In genomic region chr19:1130801-1131717, GRCh38 we compare ENCODE assay signal across 8 cellular contexts. TPM values are rescaled to one million over a fixed set of nuclear protein-coding genes. Genes with fewer than 3 reads are reported as not detected.
DNase-seq lines count a peak whose midpoint lies in the region; ATAC-seq and TF ChIP-seq lines count a peak whose summit lies in the region.

No MANE protein-coding gene starts in this region.

- H3K4me3 ChIP-seq in duodenal mucosa (ENCODE audit: low read depth in 1 of 2, low read length in 2 of 2) (peak overlapping the region; percentile 71 to 75), neuron (ENCODE audit: low read length) (peak overlapping the region; percentile 53), BE2C (ENCODE audit: low read depth, low read length) (no peak overlapping the region)

- H3K27ac ChIP-seq in duodenal mucosa (ENCODE audit: low read depth, low read length): peak overlapping the region; percentile 84

- POLR2A ChIA-PET in GM10248 (lab: Yijun Ruan, JAX): interaction anchor here (0.5 to 1.4 kb wide), 5 partner anchors 16 to 225 kb away, joined by 3 to 7 read pairs (median 4); no protein-coding TSS in a partner anchor

- ATAC-seq in HG03439 (IDR thresholded peaks at IDR 0.05; ENCODE audit: unreplicated experiment): no peak

- in situ Hi-C loops in KBM-7 (cut with MboI; ENCODE audit: low pct_unique_long_range_greater_than_20kb, low sequenced_read_pairs): no loop called here

- H3K9ac ChIP-seq in duodenal mucosa (ENCODE audit: low read depth in 1 of 2, low read length in 2 of 2): peak overlapping the region; percentile 70 to 73

- CTCF ChIA-PET in GM10248 (lab: Yijun Ruan, JAX): interaction anchor here (1.1 to 2.4 kb wide), 8 partner anchors 10 to 92 kb away, joined by 3 to 18 read pairs (median 3); no protein-coding TSS in a partner anchor

- no peaks in the 10 kb centered on the region for H3K27me3 ChIP-seq in duodenal mucosa (ENCODE audit: control insufficient read depth in 1 of 2, insufficient read depth in 2 of 2, low read length in 2 of 2)
- no peaks in the 10 kb centered on the region for H3K27me3 ChIP-seq in neuron (ENCODE audit: insufficient read depth, low read length)
- no peaks in the 10 kb centered on the region for H3K27me3 ChIP-seq in BE2C

- H3K9me3 ChIP-seq in duodenal mucosa (ENCODE audit: control insufficient read depth in 1 of 2, low read length in 2 of 2) (no peaks in the 10 kb centered on the region), neuron (ENCODE audit: low read length) (no peaks in the 10 kb centered on the region), BE2C (no peaks in the 10 kb centered on the region)

- H3K36me3 ChIP-seq in duodenal mucosa (ENCODE audit: control insufficient read depth in 1 of 2, insufficient read depth in 2 of 2, low read length in 2 of 2): peaks cover 10 to 17% of the 10 kb centered on the region in 2 donors
- H3K36me3 ChIP-seq in neuron (ENCODE audit: insufficient read depth, low read length): no peaks in the 10 kb centered on the region
- peaks cover 14% of the 10 kb centered on the region for H3K36me3 ChIP-seq in BE2C

- DNase-seq in GM10248 (ENCODE audit: extremely low spot score) (peak; percentile 50), T-helper 9 cell (peak; percentile 35), BE2C (no peak), COR-L47 (lab: John Stamatoyannopoulos, UW) (no peak), KBM-7 (no peak)

- H3K4me1 ChIP-seq in duodenal mucosa (ENCODE audit: control insufficient read depth in 1 of 2, insufficient read depth in 2 of 2, low read length in 2 of 2) (peaks cover 38 to 51% of the 10 kb centered on the region in 2 donors), neuron (ENCODE audit: insufficient read depth, low read length) (peaks cover 20% of the 10 kb centered on the region), BE2C (no peaks in the 10 kb centered on the region; the same call in 1 of the 2 replicates)

- H2AFZ ChIP-seq in neuron (ENCODE audit: low read depth, low read length): peak overlapping the region; percentile 74

- TF ChIP-seq CTCF in GM10248 (IDR thresholded peaks at IDR 0.05; ENCODE audit: control extremely low read depth, extremely low read depth, low read depth, missing control alignments) (no peak), BE2C (IDR thresholded peaks at IDR 0.05; ENCODE audit: low read depth, low read length) (no peak)

RNA-seq across cellular contexts. Expression of gene GPX4, which starts 27.3 kb away (rescaled TPM):
- 790 TPM for polyA plus RNA-seq in BE2C (2012; ENCODE audit: insufficient read depth, insufficient read length, low read depth)

RNA-seq across cellular contexts. Expression of gene POLR2E, which starts 35.9 kb away (rescaled TPM):
- 824 TPM for polyA plus RNA-seq in BE2C (2012; ENCODE audit: insufficient read depth, insufficient read length, low read depth)

RNA-seq across cellular contexts. Expression of gene SBNO2, which starts 43.0 kb away (rescaled TPM):
- 74.4 TPM for polyA plus RNA-seq in BE2C (2012; ENCODE audit: insufficient read depth, insufficient read length, low read depth)

Comparison
In these comparisons a context has a peak if more than half of its experiments do, and no peak if none do; other contexts are left out.
1. DNase-seq: peak in GM10248 (single experiment) and T-helper 9 cell (single experiment); none in BE2C (single experiment), COR-L47 (single experiment) and KBM-7 (single experiment).